ENCODE assay signal across 9 cellular contexts in genomic region chr17:17737938-17738894, GRCh38. TPM values are rescaled to one million over a fixed set of nuclear protein-coding genes. Genes with fewer than 3 reads are reported as not detected.
A peak's percentile ranks its signal among the peaks of the same experiment; 100 is the strongest.
DNase-seq lines count a peak whose midpoint lies in the region; ATAC-seq and TF ChIP-seq lines count a peak whose summit lies in the region.
"Had no signal": no experiment of that assay in that cellular context is flagged by ENCODE, and none has a peak within 500 bp of the region (broad histone marks: within the 10 kb centered on the region; RNA-seq: fewer than 3 reads in every experiment).

No MANE protein-coding gene starts in this region.

- peaks cover 36% of the 10 kb centered on the region for H3K4me1 Mint-ChIP-seq in GM23338
- H3K4me1 Mint-ChIP-seq in activated naive CD8-positive, alpha-beta T cell treated with anti-CD3 and anti-CD28 coated beads, Interleukin-2, amount 50 U/mL, for 24 hours, result peaks cover 41% of the 10 kb centered on the region

- no peaks in the 10 kb centered on the region for H3K79me2 ChIP-seq in GM23338 (replicated peaks; ENCODE audit: insufficient read depth)
- H3K79me2 ChIP-seq in PC-3 (ENCODE audit: low read length), result peaks cover 87% of the 10 kb centered on the region

- TF ChIP-seq CTCF in GM23338 (conservative IDR thresholded peaks at IDR 0.05; ENCODE audit: low read depth in 2 of 2), result no peak
- TF ChIP-seq CTCF in PC-3 (conservative IDR thresholded peaks at IDR 0.05; ENCODE audit: low read depth, low read length), result no peak

- H3K9ac ChIP-seq in PC-3 (ENCODE audit: low read length), result no peak overlapping the region

- H3K36me3 ChIP-seq in GM23338 (ENCODE audit: insufficient read depth), result no peaks in the 10 kb centered on the region
- H3K36me3 ChIP-seq in PC-3 (ENCODE audit: low read depth, low read length), result no peaks in the 10 kb centered on the region

- no peaks in the 10 kb centered on the region for H3K9me3 ChIP-seq in PC-3 (ENCODE audit: low read length)

- no peak overlapping the region for H3K4me3 ChIP-seq in GM23338
- no peak overlapping the region for H3K4me3 ChIP-seq in skin epidermis
- H3K4me3 ChIP-seq in PC-3 (ENCODE audit: low read length), result no peak overlapping the region

- H4K20me1 ChIP-seq in GM23338 (replicated peaks; ENCODE audit: insufficient read depth), result no peaks in the 10 kb centered on the region
- peaks cover 8% of the 10 kb centered on the region; the same call in 1 of the 2 replicates for H4K20me1 ChIP-seq in PC-3 (ENCODE audit: low read length)

- H3K27me3 Mint-ChIP-seq in GM23338 (ENCODE audit: insufficient read depth, low read depth, poor library complexity), result peaks cover 18% of the 10 kb centered on the region
- no peaks in the 10 kb centered on the region for H3K27me3 Mint-ChIP-seq in activated naive CD8-positive, alpha-beta T cell treated with anti-CD3 and anti-CD28 coated beads, Interleukin-2, amount 50 U/mL, for 24 hours

- H3K9me2 ChIP-seq in GM23338 (ENCODE audit: insufficient read depth) (no peaks in the 10 kb centered on the region), PC-3 (replicated peaks; ENCODE audit: low read length) (no peaks in the 10 kb centered on the region)

- H3K27ac ChIP-seq in GM23338 (ENCODE audit: low read depth), result no peak overlapping the region
- H3K27ac ChIP-seq in skin epidermis, result peak overlapping the region in 20 of 21 experiments; percentile 36 to 84 (median 74)
- H3K27ac ChIP-seq in PC-3 (ENCODE audit: low read length), result no peak overlapping the region

- H3K27ac Mint-ChIP-seq in GM23338, result no peak overlapping the region
- peak overlapping the region; percentile 31 for H3K27ac Mint-ChIP-seq in activated naive CD8-positive, alpha-beta T cell treated with anti-CD3 and anti-CD28 coated beads, Interleukin-2, amount 50 U/mL, for 24 hours

- H3K4me3 Mint-ChIP-seq in GM23338, result no peak overlapping the region
- H3K4me3 Mint-ChIP-seq in activated naive CD8-positive, alpha-beta T cell treated with anti-CD3 and anti-CD28 coated beads, Interleukin-2, amount 50 U/mL, for 24 hours, result no peak overlapping the region

- H3K4me2 ChIP-seq in GM23338, result peak overlapping the region; percentile 55
- no peak overlapping the region for H3K4me2 ChIP-seq in PC-3 (ENCODE audit: low read length)

- CTCF ChIA-PET in PC-3 (lab: Charles Lee), result no interaction called here

- no peak overlapping the region for H2AFZ ChIP-seq in GM23338
- no peak overlapping the region for H2AFZ ChIP-seq in PC-3 (ENCODE audit: low read length)

- H3F3A ChIP-seq in GM23338 (replicated peaks; ENCODE audit: low read depth) (no peaks in the 10 kb centered on the region), PC-3 (ENCODE audit: low read length, unreplicated experiment) (no peaks in the 10 kb centered on the region)

- BruUV-seq in PC-3 (replicated peaks; lab: Mats Ljungman, UMichigan), result no TSS peak

- DNase-seq in GM23338 (ENCODE audit: low spot score) (peak; percentile 68), iris pigment epithelial cell (ENCODE audit: low read depth) (peak; percentile 47), NCI-H2081 treated with DMSO at 0.1 percent for 48 hours (lab: John Stamatoyannopoulos, UW) (no peak), NCI-H1105 treated with DMSO at 0.1 percent for 48 hours (lab: John Stamatoyannopoulos, UW) (no peak), NCI-H187 treated with DMSO at 0.1 percent for 48 hours (lab: John Stamatoyannopoulos, UW) (no peak), PC-3 (no peak)
- no peak for DNase-seq in activated naive CD8-positive, alpha-beta T cell treated with anti-CD3 and anti-CD28 coated beads, Interleukin-2, amount 50 U/mL, for 24 hours
- DNase-seq: GOT3 had no signal

- H3K9me3 Mint-ChIP-seq in GM23338, result no peaks in the 10 kb centered on the region
- no peaks in the 10 kb centered on the region for H3K9me3 Mint-ChIP-seq in activated naive CD8-positive, alpha-beta T cell treated with anti-CD3 and anti-CD28 coated beads, Interleukin-2, amount 50 U/mL, for 24 hours

- H3K4me1 ChIP-seq in GM23338 (ENCODE audit: insufficient read depth) (peaks cover 29% of the 10 kb centered on the region), PC-3 (ENCODE audit: insufficient read depth, low read length) (peaks cover 22% of the 10 kb centered on the region)

- intact Hi-C loops in PC-3 (cut with micrococcal nuclease), result no loop called here

- peak; percentile 72 for ATAC-seq in GM23338
- ATAC-seq in activated naive CD8-positive, alpha-beta T cell treated with anti-CD3 and anti-CD28 coated beads, Interleukin-2, amount 50 U/mL, for 24 hours, result no peak
- ATAC-seq in PC-3, result no peak

- POLR2A ChIA-PET in PC-3 (lab: Charles Lee; ENCODE audit: unreplicated experiment), result interaction anchor here (0.5 kb wide), 1 partner anchor 56 kb away, joined by 10 read pairs; no protein-coding TSS in a partner anchor

- no peaks in the 10 kb centered on the region for H3K36me3 Mint-ChIP-seq in GM23338 (ENCODE audit: low read depth)
- no peaks in the 10 kb centered on the region for H3K36me3 Mint-ChIP-seq in activated naive CD8-positive, alpha-beta T cell treated with anti-CD3 and anti-CD28 coated beads, Interleukin-2, amount 50 U/mL, for 24 hours (ENCODE audit: low read depth)

- 0 out of 2 replicates have a peak, but pooled peaks cover 8% of the 10 kb centered on the region for H3K27me3 ChIP-seq in GM23338 (ENCODE audit: insufficient read depth)
- H3K27me3 ChIP-seq in PC-3 (ENCODE audit: low read length), result no peaks in the 10 kb centered on the region

TF ChIP-seq in GM23338, 12 proteins besides CTCF, POLR2A, EP300 and RAD21 (continues in another document):
- no peak for TF ChIP-seq CREB1 (CRISPR knock-in tag; IDR thresholded peaks at IDR 0.05; ENCODE audit: low read depth)
- TF ChIP-seq, protein P1, sequence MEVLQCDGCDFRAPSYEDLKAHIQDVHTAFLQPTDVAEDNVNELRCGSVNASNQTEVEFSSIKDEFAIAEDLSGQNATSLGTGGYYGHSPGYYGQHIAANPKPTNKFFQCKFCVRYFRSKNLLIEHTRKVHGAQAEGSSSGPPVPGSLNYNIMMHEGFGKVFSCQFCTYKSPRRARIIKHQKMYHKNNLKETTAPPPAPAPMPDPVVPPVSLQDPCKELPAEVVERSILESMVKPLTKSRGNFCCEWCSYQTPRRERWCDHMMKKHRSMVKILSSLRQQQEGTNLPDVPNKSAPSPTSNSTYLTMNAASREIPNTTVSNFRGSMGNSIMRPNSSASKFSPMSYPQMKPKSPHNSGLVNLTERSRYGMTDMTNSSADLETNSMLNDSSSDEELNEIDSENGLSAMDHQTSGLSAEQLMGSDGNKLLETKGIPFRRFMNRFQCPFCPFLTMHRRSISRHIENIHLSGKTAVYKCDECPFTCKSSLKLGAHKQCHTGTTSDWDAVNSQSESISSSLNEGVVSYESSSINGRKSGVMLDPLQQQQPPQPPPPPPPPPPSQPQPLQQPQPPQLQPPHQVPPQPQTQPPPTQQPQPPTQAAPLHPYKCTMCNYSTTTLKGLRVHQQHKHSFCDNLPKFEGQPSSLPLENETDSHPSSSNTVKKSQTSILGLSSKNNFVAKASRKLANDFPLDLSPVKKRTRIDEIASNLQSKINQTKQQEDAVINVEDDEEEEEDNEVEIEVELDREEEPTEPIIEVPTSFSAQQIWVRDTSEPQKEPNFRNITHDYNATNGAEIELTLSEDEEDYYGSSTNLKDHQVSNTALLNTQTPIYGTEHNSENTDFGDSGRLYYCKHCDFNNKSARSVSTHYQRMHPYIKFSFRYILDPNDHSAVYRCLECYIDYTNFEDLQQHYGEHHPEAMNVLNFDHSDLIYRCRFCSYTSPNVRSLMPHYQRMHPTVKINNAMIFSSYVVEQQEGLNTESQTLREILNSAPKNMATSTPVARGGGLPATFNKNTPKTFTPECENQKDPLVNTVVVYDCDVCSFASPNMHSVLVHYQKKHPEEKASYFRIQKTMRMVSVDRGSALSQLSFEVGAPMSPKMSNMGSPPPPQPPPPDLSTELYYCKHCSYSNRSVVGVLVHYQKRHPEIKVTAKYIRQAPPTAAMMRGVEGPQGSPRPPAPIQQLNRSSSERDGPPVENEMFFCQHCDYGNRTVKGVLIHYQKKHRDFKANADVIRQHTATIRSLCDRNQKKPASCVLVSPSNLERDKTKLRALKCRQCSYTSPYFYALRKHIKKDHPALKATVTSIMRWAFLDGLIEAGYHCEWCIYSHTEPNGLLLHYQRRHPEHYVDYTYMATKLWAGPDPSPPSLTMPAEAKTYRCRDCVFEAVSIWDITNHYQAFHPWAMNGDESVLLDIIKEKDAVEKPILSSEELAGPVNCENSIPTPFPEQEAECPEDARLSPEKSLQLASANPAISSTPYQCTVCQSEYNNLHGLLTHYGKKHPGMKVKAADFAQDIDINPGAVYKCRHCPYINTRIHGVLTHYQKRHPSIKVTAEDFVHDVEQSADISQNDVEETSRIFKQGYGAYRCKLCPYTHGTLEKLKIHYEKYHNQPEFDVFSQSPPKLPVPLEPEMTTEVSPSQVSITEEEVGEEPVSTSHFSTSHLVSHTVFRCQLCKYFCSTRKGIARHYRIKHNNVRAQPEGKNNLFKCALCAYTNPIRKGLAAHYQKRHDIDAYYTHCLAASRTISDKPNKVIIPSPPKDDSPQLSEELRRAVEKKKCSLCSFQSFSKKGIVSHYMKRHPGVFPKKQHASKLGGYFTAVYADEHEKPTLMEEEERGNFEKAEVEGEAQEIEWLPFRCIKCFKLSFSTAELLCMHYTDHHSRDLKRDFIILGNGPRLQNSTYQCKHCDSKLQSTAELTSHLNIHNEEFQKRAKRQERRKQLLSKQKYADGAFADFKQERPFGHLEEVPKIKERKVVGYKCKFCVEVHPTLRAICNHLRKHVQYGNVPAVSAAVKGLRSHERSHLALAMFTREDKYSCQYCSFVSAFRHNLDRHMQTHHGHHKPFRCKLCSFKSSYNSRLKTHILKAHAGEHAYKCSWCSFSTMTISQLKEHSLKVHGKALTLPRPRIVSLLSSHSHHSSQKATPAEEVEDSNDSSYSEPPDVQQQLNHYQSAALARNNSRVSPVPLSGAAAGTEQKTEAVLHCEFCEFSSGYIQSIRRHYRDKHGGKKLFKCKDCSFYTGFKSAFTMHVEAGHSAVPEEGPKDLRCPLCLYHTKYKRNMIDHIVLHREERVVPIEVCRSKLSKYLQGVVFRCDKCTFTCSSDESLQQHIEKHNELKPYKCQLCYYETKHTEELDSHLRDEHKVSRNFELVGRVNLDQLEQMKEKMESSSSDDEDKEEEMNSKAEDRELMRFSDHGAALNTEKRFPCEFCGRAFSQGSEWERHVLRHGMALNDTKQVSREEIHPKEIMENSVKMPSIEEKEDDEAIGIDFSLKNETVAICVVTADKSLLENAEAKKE (CRISPR knock-in tag; IDR thresholded peaks at IDR 0.05), result no peak

RNA-seq across cellular contexts. Expression of gene RAI1, which starts 57.0 kb away (rescaled TPM):
- total RNA-seq in GM23338 (2014; rRNA removed; shearing (Covaris generic)), result 0.87 and 2.1 TPM in 2 replicates
- 0.75 and 0.89 TPM in 2 replicates for polyA plus RNA-seq in GM23338 (2016; fragmentation: Nextera tagmentation; extraction: Ambion mirVana)
- total RNA-seq in PC-3 (2014; rRNA removed), result 33.0 and 64.2 TPM in 2 replicates

Comparison
In these comparisons a context has a peak if more than half of its experiments do, and no peak if none do; other contexts are left out.
1. DNase-seq: peak in GM23338 (single experiment) and iris pigment epithelial cell (single experiment); none in activated naive CD8-positive, alpha-beta T cell treated with anti-CD3 and anti-CD28 coated beads, Interleukin-2, amount 50 U/mL, for 24 hours (single experiment), NCI-H2081 treated with DMSO at 0.1 percent for 48 hours (single experiment), NCI-H1105 treated with DMSO at 0.1 percent for 48 hours (single experiment), NCI-H187 treated with DMSO at 0.1 percent for 48 hours (single experiment) and PC-3 (single experiment).
2. H3K27ac ChIP-seq: peak in skin epidermis (20 of 21); none in GM23338 (single experiment) and PC-3 (single experiment).
3. RNA of gene RAI1, which starts 57.0 kb away (total RNA-seq): 33.0 to 64.2 TPM in PC-3; 0.87 to 2.1 TPM in GM23338; every median in the first group is over 10 times any median in the second.